In genomic region chr5:98397081-98397480, GRCh38 we compare ENCODE assay signal across 23 cellular contexts.
DNase-seq lines count a peak whose midpoint lies in the region; ATAC-seq and TF ChIP-seq lines count a peak whose summit lies in the region.
"Had no signal": no experiment of that assay in that cellular context is flagged by ENCODE, and none has a peak within 500 bp of the region (broad histone marks: within the 10 kb centered on the region; RNA-seq: fewer than 3 reads in every experiment).

No MANE protein-coding gene starts in this region.

- POLR2A ChIA-PET in AG04449 (lab: Yijun Ruan, JAX) = interaction anchor here (1.0 kb wide), 1 partner anchor 372 kb away, joined by 3 read pairs; no protein-coding TSS in a partner anchor

- peak overlapping the region; percentile 60 for H3K9ac ChIP-seq in GM23248

- CTCF ChIA-PET in AG04449 (lab: Yijun Ruan, JAX) = interaction anchor here (3.3 kb wide), 1 partner anchor 372 kb away, joined by 18 read pairs; no protein-coding TSS in a partner anchor

- H3K4me2 ChIP-seq in GM23248 (ENCODE audit: unreplicated experiment) = peak overlapping the region; percentile 58
- H3K4me2 ChIP-seq: PC-9 had no signal

- H4K20me1 ChIP-seq in GM23248 (ENCODE audit: insufficient read depth) = no peaks in the 10 kb centered on the region

- no peaks in the 10 kb centered on the region for H3K9me2 ChIP-seq in GM23248 (ENCODE audit: insufficient read depth)

- H3K4me3 ChIP-seq in AG04449 (ENCODE audit: low read depth, low read length) (no peak overlapping the region), GM23248 (no peak overlapping the region), choroid plexus epithelial cell (ENCODE audit: low read depth, low read length) (no peak overlapping the region), tibial nerve (no peak overlapping the region)
- H3K4me3 ChIP-seq: PC-9, stomach, upper lobe of right lung had no signal

- H3F3A ChIP-seq in GM23248 (ENCODE audit: insufficient read depth) = peaks cover 9% of the 10 kb centered on the region

- H3K9me3 ChIP-seq in GM23248 (ENCODE audit: low read depth) = no peaks in the 10 kb centered on the region
- no peaks in the 10 kb centered on the region for H3K9me3 ChIP-seq in tibial nerve
- H3K9me3 ChIP-seq: stomach, upper lobe of right lung had no signal

- H3K27me3 ChIP-seq in GM23248 (replicated peaks; ENCODE audit: insufficient read depth) (no peaks in the 10 kb centered on the region), tibial nerve (no peaks in the 10 kb centered on the region)
- H3K27me3 ChIP-seq: stomach, upper lobe of right lung had no signal

- ATAC-seq in HG03039 (IDR thresholded peaks at IDR 0.05; ENCODE audit: unreplicated experiment) (no peak), HG02970 (IDR thresholded peaks at IDR 0.05; ENCODE audit: low FRiP score, unreplicated experiment) (no peak)
- ATAC-seq: activated CD4-positive, alpha-beta T cell treated with anti-CD3 and anti-CD28 coated beads for 36 hours; activated CD8-positive, alpha-beta memory T cell treated with anti-CD3 and anti-CD28 coated beads, Interleukin-2, amount 10 ng/mL, durations not matched to agents 7 days and 5 days; upper lobe of right lung had no signal

- DNase-seq in AG04449 (ENCODE audit: low read depth, low spot score) (peak; percentile 85), GM23248 (peak; percentile 93), choroid plexus epithelial cell (ENCODE audit: low read depth) (peak; percentile 39), glomerular endothelial cell (ENCODE audit: extremely low read depth, low read depth, low spot score) (peak; percentile 14), occipital lobe (lab: John Stamatoyannopoulos, UW) (no peak), tibial nerve (ENCODE audit: low spot score in 2 of 2) (no peak)
- DNase-seq: activated CD4-positive, alpha-beta T cell treated with anti-CD3 and anti-CD28 coated beads for 36 hours; activated CD8-positive, alpha-beta memory T cell treated with anti-CD3 and anti-CD28 coated beads, Interleukin-2, amount 10 ng/mL, durations not matched to agents 7 days and 5 days; CD4-positive, CD25-positive, alpha-beta regulatory T cell; DMS153; erythroblast; HCEC 1CT; immature natural killer cell; NCI-H1105 treated with DMSO at 0.1 percent for 48 hours; NCI-H2081 treated with DMSO at 0.1 percent for 48 hours; NCI-H446; PC-9; SIG-M5; stomach; T-helper 1 cell; upper lobe of right lung had no signal

- TF ChIP-seq POLR2A in tibial nerve (IDR thresholded peaks at IDR 0.05) = no peak

- no peak for TF ChIP-seq EP300 in tibial nerve (IDR thresholded peaks at IDR 0.05)

- H3K79me2 ChIP-seq in GM23248 (ENCODE audit: insufficient read depth) = no peaks in the 10 kb centered on the region

- peak overlapping the region; percentile 20; the same call in 1 of the 2 replicates for H2AFZ ChIP-seq in GM23248
- H2AFZ ChIP-seq: PC-9 had no signal

- H3K27ac ChIP-seq in GM23248 (peak overlapping the region; percentile 84), tibial nerve (no peak overlapping the region)
- H3K27ac ChIP-seq: PC-9, stomach, upper lobe of right lung had no signal

- WGBS in GM23248 (ENCODE audit: low coverage in 1 of 2, low lambda C conversion rate in 2 of 2, missing lambda C conversion rate in 2 of 2), 2 experiments = 0 to 2% methylated on average over 3 of the region's 3 CpGs
- WGBS in tibial nerve, 2 donors = 52 to 58% methylated on average over 3 of the region's 3 CpGs

- H3K4me1 ChIP-seq in GM23248 (ENCODE audit: insufficient read depth) = peaks cover 26% of the 10 kb centered on the region
- peaks cover 0 to 4% (median 0%) of the 10 kb centered on the region in 4 donors for H3K4me1 ChIP-seq in tibial nerve
- H3K4me1 ChIP-seq: upper lobe of right lung had no signal

- in situ Hi-C loops in GM23248 (cut with MboI) = no loop called here

- no peaks in the 10 kb centered on the region for H3K36me3 ChIP-seq in GM23248 (ENCODE audit: low read depth)
- H3K36me3 ChIP-seq in tibial nerve = no peaks in the 10 kb centered on the region
- H3K36me3 ChIP-seq: stomach, upper lobe of right lung had no signal

- TF ChIP-seq CTCF in AG04449 (IDR thresholded peaks at IDR 0.05; ENCODE audit: insufficient read depth, low read length, missing control alignments) (no peak), choroid plexus epithelial cell (conservative IDR thresholded peaks at IDR 0.05; ENCODE audit: low read depth, low read length) (no peak), tibial nerve (IDR thresholded peaks at IDR 0.05) (no peak)

Comparison
In these comparisons a context has a peak if more than half of its experiments do, and no peak if none do; other contexts are left out.
1. DNase-seq: peak in AG04449 (single experiment), GM23248 (single experiment), choroid plexus epithelial cell (single experiment) and glomerular endothelial cell (single experiment); none in occipital lobe (single experiment) and tibial nerve (0 of 2).